ENCODE assay signal across 9 cellular contexts in the genomic region with DNA sequence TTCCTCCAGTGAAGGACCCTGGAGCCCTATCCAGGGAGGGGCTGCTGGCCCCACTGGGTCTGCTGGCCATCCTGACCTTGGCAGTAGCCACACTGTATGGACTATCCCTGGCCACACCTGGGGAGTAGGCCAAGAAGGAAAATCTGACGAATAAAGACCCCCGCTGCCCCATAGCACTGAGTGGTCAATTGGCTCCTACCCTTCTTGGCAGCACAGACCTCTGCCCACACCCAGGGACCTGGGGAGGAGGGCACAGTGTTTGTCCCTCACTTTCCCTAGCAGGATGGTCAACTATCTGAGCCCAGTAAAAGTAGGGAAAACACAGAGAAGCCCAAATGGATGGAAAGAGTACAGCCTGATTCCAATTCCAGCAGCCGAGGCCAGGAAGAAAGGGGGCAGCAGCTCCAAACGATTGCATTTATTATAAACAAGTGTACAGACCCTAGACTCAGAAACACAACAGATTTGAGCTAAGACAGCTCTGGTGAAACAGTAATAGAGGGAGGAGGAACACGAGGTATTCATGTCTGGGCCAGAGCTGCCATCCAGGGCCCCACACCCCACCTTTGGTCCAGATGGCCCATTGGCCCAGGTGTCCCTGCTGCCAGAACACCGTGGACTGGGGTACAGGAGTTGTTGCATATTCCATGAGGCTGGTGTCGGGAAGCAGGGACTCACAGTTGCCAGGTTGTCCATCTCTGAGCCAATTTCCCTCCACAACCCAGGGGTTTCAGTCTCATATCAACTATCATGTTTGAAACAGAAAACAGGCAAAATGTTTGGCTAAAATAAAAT. TPM values are rescaled to one million over a fixed set of nuclear protein-coding genes. Genes with fewer than 3 reads are reported as not detected.
DNase-seq lines count a peak whose midpoint lies in the region; ATAC-seq, FAIRE-seq and TF ChIP-seq lines count a peak whose summit lies in the region.
"Had no signal": no experiment of that assay in that cellular context is flagged by ENCODE, and none has a peak within 500 bp of the region (broad histone marks: within the 10 kb centered on the region; RNA-seq: fewer than 3 reads in every experiment).

No MANE protein-coding gene starts in this region.

- H4K20me1 ChIP-seq in keratinocyte (ENCODE audit: control insufficient read depth, extremely low read depth, insufficient read depth, low read length): no peaks in the 10 kb centered on the region

- H3K9me3 ChIP-seq in keratinocyte (ENCODE audit: control insufficient read depth, low read depth, low read length): no peaks in the 10 kb centered on the region

- peaks cover 34% of the 10 kb centered on the region for H3K36me3 Mint-ChIP-seq in activated T-helper 1 cell treated with anti-CD3 and anti-CD28 coated beads, Interleukin-12 subunit alpha, Interleukin-12 subunit beta, Interleukin-2, Interleukin-4 antibody, amounts not matched to agents 30 ng/mL and 10 ng/mL and 1 ng/mL, durations not matched to agents 14 hours and 24 hours and 36 hours (ENCODE audit: low read depth)

- dilution Hi-C loops in keratinocyte (cut with MboI; ENCODE audit: extremely low pct_ligation_motif_present, low sequenced_read_pairs): no loop called here

- no peak for FAIRE-seq in keratinocyte (lab: Jason Lieb, UNC)
- FAIRE-seq: A204.1 had no signal

- peaks cover 11% of the 10 kb centered on the region for H3K79me1 ChIP-seq in mesendoderm (ENCODE audit: low read length)

- no peak for TF ChIP-seq CTCF in keratinocyte (optimal IDR thresholded peaks at IDR 0.05 in 1 of 3, IDR thresholded peaks at IDR 0.05 in 1 of 3, conservative IDR thresholded peaks at IDR 0.05 in 1 of 3; ENCODE audit: extremely low read depth in 1 of 3, insufficient read depth in 2 of 3, low read length in 3 of 3)

- H4K8ac ChIP-seq in mesendoderm (ENCODE audit: low read depth, low read length): no peak overlapping the region

- peak overlapping the region; percentile 98 for H3K27ac Mint-ChIP-seq in activated T-helper 1 cell treated with anti-CD3 and anti-CD28 coated beads, Interleukin-12 subunit alpha, Interleukin-12 subunit beta, Interleukin-2, Interleukin-4 antibody, amounts not matched to agents 30 ng/mL and 10 ng/mL and 1 ng/mL, durations not matched to agents 14 hours and 24 hours and 36 hours
- peak overlapping the region; percentile 90 to 94 for H3K27ac Mint-ChIP-seq in stimulated activated naive CD8-positive, alpha-beta T cell treated with anti-CD3 and anti-CD28 coated beads, Interleukin-15, amount 100 ng/mL, for 72 hours

- H2AFZ ChIP-seq in keratinocyte (ENCODE audit: control insufficient read depth, low read length): no peak overlapping the region

- no peak overlapping the region for H3K23ac ChIP-seq in mesendoderm (ENCODE audit: low read length)

- H2BK15ac ChIP-seq in mesendoderm (replicated peaks; ENCODE audit: low read depth): no peak overlapping the region

- no CpG with 5 or more reads among the region's 7 CpGs for WGBS in mesendoderm (ENCODE audit: extremely low coverage, insufficient coverage, low lambda C conversion rate)

- no peaks in the 10 kb centered on the region for H3K9me1 ChIP-seq in keratinocyte (ENCODE audit: control insufficient read depth, extremely low read depth, insufficient read depth, low read length)

- H3K4me3 Mint-ChIP-seq in activated T-helper 1 cell treated with anti-CD3 and anti-CD28 coated beads, Interleukin-12 subunit alpha, Interleukin-12 subunit beta, Interleukin-2, Interleukin-4 antibody, amounts not matched to agents 30 ng/mL and 10 ng/mL and 1 ng/mL, durations not matched to agents 14 hours and 24 hours and 36 hours: peak overlapping the region; percentile 93
- peak overlapping the region; percentile 97 to 99 for H3K4me3 Mint-ChIP-seq in stimulated activated naive CD8-positive, alpha-beta T cell treated with anti-CD3 and anti-CD28 coated beads, Interleukin-15, amount 100 ng/mL, for 72 hours

- peak overlapping the region; percentile 63 for H3K4me2 ChIP-seq in keratinocyte (ENCODE audit: control insufficient read depth, extremely low read depth, insufficient read depth, low read depth, low read length)
- no peak overlapping the region for H3K4me2 ChIP-seq in mesendoderm (ENCODE audit: low read length)

- H2BK5ac ChIP-seq in mesendoderm (ENCODE audit: low read length): no peak overlapping the region

- H3K79me2 ChIP-seq in keratinocyte (ENCODE audit: control insufficient read depth, insufficient read depth, low read length) (peaks cover 52% of the 10 kb centered on the region), mesendoderm (ENCODE audit: control insufficient read depth, insufficient read depth, low read length) (peaks cover 1% of the 10 kb centered on the region)

- H3K9ac ChIP-seq in keratinocyte (ENCODE audit: control insufficient read depth, extremely low read depth, insufficient read depth, low read length): peak overlapping the region; percentile 93
- H3K9ac ChIP-seq in mesendoderm (ENCODE audit: low read length): no peak overlapping the region

- H3K4me3 ChIP-seq in keratinocyte (ENCODE audit: control insufficient read depth in 2 of 3, extremely low read depth in 1 of 3, insufficient read depth in 2 of 3, low read depth in 1 of 3, low read length in 3 of 3): peak overlapping the region in 1 of 3 experiments; percentile 19
- no peak overlapping the region for H3K4me3 ChIP-seq in mesendoderm (ENCODE audit: low read length)

- H2BK120ac ChIP-seq in mesendoderm (ENCODE audit: low read depth, low read length): no peak overlapping the region

- H3K4me1 ChIP-seq in keratinocyte (ENCODE audit: control insufficient read depth, extremely low read depth, insufficient read depth, low read length) (peaks cover 39% of the 10 kb centered on the region), mesendoderm (ENCODE audit: control insufficient read depth, low read depth, low read length) (peaks cover 2% of the 10 kb centered on the region)

- H3K36me3 ChIP-seq in keratinocyte (ENCODE audit: control insufficient read depth in 2 of 2, extremely low read depth in 1 of 2, insufficient read depth in 2 of 2, low read length in 2 of 2) (peaks cover 8 to 27% of the 10 kb centered on the region in 2 experiments), mesendoderm (ENCODE audit: control insufficient read depth, insufficient read depth, low read length) (no peaks in the 10 kb centered on the region)

- no peak overlapping the region for H3K56ac ChIP-seq in mesendoderm (ENCODE audit: low read length)

- DNase-seq in DMS 273 (lab: John Stamatoyannopoulos, UW; ENCODE audit: unreplicated experiment): peak; percentile 20
- no peak for DNase-seq in DMS 273 treated with DMSO at 0.1 percent for 48 hours (lab: John Stamatoyannopoulos, UW)
- no peak for DNase-seq in activated T-helper 1 cell treated with anti-CD3 and anti-CD28 coated beads, Interleukin-12 subunit alpha, Interleukin-12 subunit beta, Interleukin-2, Interleukin-4 antibody, amounts not matched to agents 30 ng/mL and 10 ng/mL and 1 ng/mL, durations not matched to agents 14 hours and 24 hours and 36 hours (ENCODE audit: low spot score)
- no peak for DNase-seq in keratinocyte (ENCODE audit: low read depth, low spot score)
- no peak for DNase-seq in stimulated activated naive CD8-positive, alpha-beta T cell treated with anti-CD3 and anti-CD28 coated beads, Interleukin-15, amount 100 ng/mL, for 72 hours
- no peak for DNase-seq in NCI-H510A treated with DMSO at 0.1 percent for 48 hours (lab: John Stamatoyannopoulos, UW)
- DNase-seq in mesendoderm: no peak

- no peaks in the 10 kb centered on the region for H3K9me3 Mint-ChIP-seq in activated T-helper 1 cell treated with anti-CD3 and anti-CD28 coated beads, Interleukin-12 subunit alpha, Interleukin-12 subunit beta, Interleukin-2, Interleukin-4 antibody, amounts not matched to agents 30 ng/mL and 10 ng/mL and 1 ng/mL, durations not matched to agents 14 hours and 24 hours and 36 hours
- H3K9me3 Mint-ChIP-seq in stimulated activated naive CD8-positive, alpha-beta T cell treated with anti-CD3 and anti-CD28 coated beads, Interleukin-15, amount 100 ng/mL, for 72 hours: no peaks in the 10 kb centered on the region

- no peak overlapping the region for H3K18ac ChIP-seq in mesendoderm (ENCODE audit: low read length)

- no peak overlapping the region for H2AK5ac ChIP-seq in mesendoderm (ENCODE audit: low read length)

- intact Hi-C loops in activated T-helper 1 cell treated with anti-CD3 and anti-CD28 coated beads, Interleukin-12 subunit alpha, Interleukin-12 subunit beta, Interleukin-2, Interleukin-4 antibody, amounts not matched to agents 30 ng/mL and 10 ng/mL and 1 ng/mL, durations not matched to agents 14 hours and 24 hours and 36 hours (cut with micrococcal nuclease): loop anchor here (5.0 kb wide), 1 partner anchor 1475 kb away; the partner anchor contains the start of gene RBM6

- H3K27me3 ChIP-seq in keratinocyte (ENCODE audit: control insufficient read depth, extremely low read depth, insufficient read depth, low read length) (no peaks in the 10 kb centered on the region), mesendoderm (ENCODE audit: insufficient read depth, low read length, poor library complexity) (no peaks in the 10 kb centered on the region)

- peak overlapping the region; percentile 98 for H3K27ac ChIP-seq in keratinocyte (ENCODE audit: control insufficient read depth, insufficient read depth, low read length)
- H3K27ac ChIP-seq in mesendoderm (ENCODE audit: low read depth, low read length): no peak overlapping the region

- no peak overlapping the region for H3K4ac ChIP-seq in mesendoderm (ENCODE audit: low read depth, low read length)

- H3K4me1 Mint-ChIP-seq in activated T-helper 1 cell treated with anti-CD3 and anti-CD28 coated beads, Interleukin-12 subunit alpha, Interleukin-12 subunit beta, Interleukin-2, Interleukin-4 antibody, amounts not matched to agents 30 ng/mL and 10 ng/mL and 1 ng/mL, durations not matched to agents 14 hours and 24 hours and 36 hours (ENCODE audit: low read depth): peaks cover 47% of the 10 kb centered on the region
- H3K4me1 Mint-ChIP-seq in stimulated activated naive CD8-positive, alpha-beta T cell treated with anti-CD3 and anti-CD28 coated beads, Interleukin-15, amount 100 ng/mL, for 72 hours: peaks cover 61% of the 10 kb centered on the region

- no peaks in the 10 kb centered on the region for H3K27me3 Mint-ChIP-seq in activated T-helper 1 cell treated with anti-CD3 and anti-CD28 coated beads, Interleukin-12 subunit alpha, Interleukin-12 subunit beta, Interleukin-2, Interleukin-4 antibody, amounts not matched to agents 30 ng/mL and 10 ng/mL and 1 ng/mL, durations not matched to agents 14 hours and 24 hours and 36 hours (ENCODE audit: insufficient read depth)
- no peaks in the 10 kb centered on the region for H3K27me3 Mint-ChIP-seq in stimulated activated naive CD8-positive, alpha-beta T cell treated with anti-CD3 and anti-CD28 coated beads, Interleukin-15, amount 100 ng/mL, for 72 hours

- H4K5ac ChIP-seq in mesendoderm (ENCODE audit: low read length): no peak overlapping the region

- ATAC-seq in stimulated activated naive CD8-positive, alpha-beta T cell treated with anti-CD3 and anti-CD28 coated beads, Interleukin-15, amount 100 ng/mL, for 72 hours: no peak
- no peak for ATAC-seq in esophagus mucosa

RNA-seq across cellular contexts. Expression of gene ATRIP, which starts 21.1 kb away (rescaled TPM):
- total RNA-seq in activated T-helper 1 cell treated with anti-CD3 and anti-CD28 coated beads, Interleukin-12 subunit alpha, Interleukin-12 subunit beta, Interleukin-2, Interleukin-4 antibody, amounts not matched to agents 30 ng/mL and 10 ng/mL and 1 ng/mL, durations not matched to agents 14 hours and 24 hours and 36 hours: 16.5 and 20.5 TPM in 2 replicates
- polyA plus RNA-seq in keratinocyte: 8.6 to 9.7 TPM (median 9.1 TPM) in 3 replicates
- polyA plus RNA-seq in keratinocyte (2011; ENCODE audit: low read depth): 2.1 TPM
- 7.6 and 9.1 TPM in 2 replicates for polyA plus RNA-seq in keratinocyte (2011; cell fraction: cytosol; rRNA removed)
- polyA plus RNA-seq in keratinocyte (2011; cell fraction: nucleus; rRNA removed): 13.1 and 13.9 TPM in 2 replicates
- polyA plus RNA-seq in keratinocyte (2012; ENCODE audit: low replicate concordance): 5.1 and 8.2 TPM in 2 replicates
- polyA minus RNA-seq in keratinocyte: 10.4 to 15.1 TPM (median 15.0 TPM) in 3 replicates
- 7.1 TPM for polyA minus RNA-seq in keratinocyte (2011; cell fraction: cytosol; rRNA and poly(A)+ RNA removed)
- 6.3 and 11.2 TPM in 2 replicates for polyA minus RNA-seq in keratinocyte (2011; cell fraction: nucleus; rRNA and poly(A)+ RNA removed)
- 6.3 TPM for total RNA-seq in esophagus mucosa
- 15.5 TPM for polyA plus RNA-seq in mesendoderm (2013, experiment 1 of 2)
- polyA plus RNA-seq in mesendoderm (2013, experiment 2 of 2): 16.0 TPM

RNA-seq across cellular contexts. Expression of gene TMA7, which starts 27.6 kb away (rescaled TPM):
- total RNA-seq in activated T-helper 1 cell treated with anti-CD3 and anti-CD28 coated beads, Interleukin-12 subunit alpha, Interleukin-12 subunit beta, Interleukin-2, Interleukin-4 antibody, amounts not matched to agents 30 ng/mL and 10 ng/mL and 1 ng/mL, durations not matched to agents 14 hours and 24 hours and 36 hours: 262 and 266 TPM in 2 replicates
- 190 to 418 TPM (median 306 TPM) in 3 replicates for polyA plus RNA-seq in keratinocyte
- polyA plus RNA-seq in keratinocyte (2011; ENCODE audit: low read depth): 59.2 TPM
- polyA plus RNA-seq in keratinocyte (2011; cell fraction: cytosol; rRNA removed): 291 and 312 TPM in 2 replicates
- polyA plus RNA-seq in keratinocyte (2011; cell fraction: nucleus; rRNA removed): 60.6 and 110 TPM in 2 replicates
- 311 and 566 TPM in 2 replicates for polyA plus RNA-seq in keratinocyte (2012; ENCODE audit: low replicate concordance)
- polyA minus RNA-seq in keratinocyte: 2.3 to 21.0 TPM (median 11.6 TPM) in 3 replicates
- 84.6 TPM for polyA minus RNA-seq in keratinocyte (2011; cell fraction: cytosol; rRNA and poly(A)+ RNA removed)
- 6.3 and 9.9 TPM in 2 replicates for polyA minus RNA-seq in keratinocyte (2011; cell fraction: nucleus; rRNA and poly(A)+ RNA removed)
- 244 TPM for total RNA-seq in esophagus mucosa
- 1,066 TPM for polyA plus RNA-seq in mesendoderm (2013, experiment 1 of 2)
- polyA plus RNA-seq in mesendoderm (2013, experiment 2 of 2): 1,068 TPM

RNA-seq across cellular contexts. Expression of gene CCDC51, which starts 27.8 kb away (rescaled TPM):
- total RNA-seq in activated T-helper 1 cell treated with anti-CD3 and anti-CD28 coated beads, Interleukin-12 subunit alpha, Interleukin-12 subunit beta, Interleukin-2, Interleukin-4 antibody, amounts not matched to agents 30 ng/mL and 10 ng/mL and 1 ng/mL, durations not matched to agents 14 hours and 24 hours and 36 hours: 26.0 and 26.3 TPM in 2 replicates
- 27.9 to 28.8 TPM (median 28.4 TPM) in 3 replicates for polyA plus RNA-seq in keratinocyte
- polyA plus RNA-seq in keratinocyte (2011; ENCODE audit: low read depth): 13.6 TPM
- polyA plus RNA-seq in keratinocyte (2011; cell fraction: cytosol; rRNA removed): 18.9 and 21.4 TPM in 2 replicates
- polyA plus RNA-seq in keratinocyte (2011; cell fraction: nucleus; rRNA removed): 20.3 and 22.1 TPM in 2 replicates
- 14.3 and 21.5 TPM in 2 replicates for polyA plus RNA-seq in keratinocyte (2012; ENCODE audit: low replicate concordance)
- polyA minus RNA-seq in keratinocyte: 14.3 to 24.7 TPM (median 19.8 TPM) in 3 replicates
- polyA minus RNA-seq in keratinocyte (2011; cell fraction: cytosol; rRNA and poly(A)+ RNA removed): 15.3 TPM
- polyA minus RNA-seq in keratinocyte (2011; cell fraction: nucleus; rRNA and poly(A)+ RNA removed): 5.0 and 8.2 TPM in 2 replicates
- total RNA-seq in esophagus mucosa: 15.3 TPM
- polyA plus RNA-seq in mesendoderm (2013, experiment 1 of 2): 17.5 TPM
- polyA plus RNA-seq in mesendoderm (2013, experiment 2 of 2): 16.4 TPM

RNA-seq across cellular contexts. Expression of gene SHISA5, which starts 36.3 kb away (rescaled TPM):
- total RNA-seq in activated T-helper 1 cell treated with anti-CD3 and anti-CD28 coated beads, Interleukin-12 subunit alpha, Interleukin-12 subunit beta, Interleukin-2, Interleukin-4 antibody, amounts not matched to agents 30 ng/mL and 10 ng/mL and 1 ng/mL, durations not matched to agents 14 hours and 24 hours and 36 hours: 90.1 and 92.5 TPM in 2 replicates
- polyA plus RNA-seq in keratinocyte: 94.4 to 159 TPM (median 95.5 TPM) in 3 replicates
- polyA plus RNA-seq in keratinocyte (2011; ENCODE audit: low read depth): 15.8 TPM
- polyA plus RNA-seq in keratinocyte (2011; cell fraction: cytosol; rRNA removed): 123 and 181 TPM in 2 replicates
- 73.3 and 94.4 TPM in 2 replicates for polyA plus RNA-seq in keratinocyte (2011; cell fraction: nucleus; rRNA removed)
- polyA plus RNA-seq in keratinocyte (2012; ENCODE audit: low replicate concordance): 62.3 and 188 TPM in 2 replicates
- 120 to 289 TPM (median 147 TPM) in 3 replicates for polyA minus RNA-seq in keratinocyte
- polyA minus RNA-seq in keratinocyte (2011; cell fraction: cytosol; rRNA and poly(A)+ RNA removed): 189 TPM
- 35.5 and 38.2 TPM in 2 replicates for polyA minus RNA-seq in keratinocyte (2011; cell fraction: nucleus; rRNA and poly(A)+ RNA removed)
- total RNA-seq in esophagus mucosa: 210 TPM
- polyA plus RNA-seq in mesendoderm (2013, experiment 1 of 2): 181 TPM
- 171 TPM for polyA plus RNA-seq in mesendoderm (2013, experiment 2 of 2)

RNA-seq across cellular contexts. Expression of gene PLXNB1, which starts 37.8 kb away (rescaled TPM):
- total RNA-seq in activated T-helper 1 cell treated with anti-CD3 and anti-CD28 coated beads, Interleukin-12 subunit alpha, Interleukin-12 subunit beta, Interleukin-2, Interleukin-4 antibody, amounts not matched to agents 30 ng/mL and 10 ng/mL and 1 ng/mL, durations not matched to agents 14 hours and 24 hours and 36 hours: 5.7 and 7.0 TPM in 2 replicates
- 67.5 to 124 TPM (median 83.0 TPM) in 3 replicates for polyA plus RNA-seq in keratinocyte
- 78.3 TPM for polyA plus RNA-seq in keratinocyte (2011; ENCODE audit: low read depth)
- 15.3 and 27.8 TPM in 2 replicates for polyA plus RNA-seq in keratinocyte (2011; cell fraction: cytosol; rRNA removed)
- 412 and 505 TPM in 2 replicates for polyA plus RNA-seq in keratinocyte (2011; cell fraction: nucleus; rRNA removed)
- polyA plus RNA-seq in keratinocyte (2012; ENCODE audit: low replicate concordance): 67.7 and 78.5 TPM in 2 replicates
- 149 to 232 TPM (median 170 TPM) in 3 replicates for polyA minus RNA-seq in keratinocyte
- polyA minus RNA-seq in keratinocyte (2011; cell fraction: cytosol; rRNA and poly(A)+ RNA removed): 90.0 TPM
- 318 and 338 TPM in 2 replicates for polyA minus RNA-seq in keratinocyte (2011; cell fraction: nucleus; rRNA and poly(A)+ RNA removed)
- 62.0 TPM for total RNA-seq in esophagus mucosa
- 58.6 TPM for polyA plus RNA-seq in mesendoderm (2013, experiment 1 of 2)
- polyA plus RNA-seq in mesendoderm (2013, experiment 2 of 2): 54.5 TPM
